Comparison of ENCODE assay signal across 27 cellular contexts in genomic region chr14:52106853-52107252, GRCh38. TPM values are rescaled to one million over a fixed set of nuclear protein-coding genes. Genes with fewer than 3 reads are reported as not detected.
DNase-seq lines count a peak whose midpoint lies in the region; ATAC-seq, FAIRE-seq and TF ChIP-seq lines count a peak whose summit lies in the region.
"Had no signal": no experiment of that assay in that cellular context is flagged by ENCODE, and none has a peak within 500 bp of the region (broad histone marks: within the 10 kb centered on the region; RNA-seq: fewer than 3 reads in every experiment).

No MANE protein-coding gene starts in this region.

- H3K79me2 ChIP-seq in hepatocyte = no peaks in the 10 kb centered on the region
- H3K79me2 ChIP-seq in osteoblast (ENCODE audit: insufficient read depth, low read length) = no peaks in the 10 kb centered on the region

- POLR2A ChIA-PET in A549 (lab: Yijun Ruan, JAX) = no interaction called here

- no peaks in the 10 kb centered on the region for H3K27me3 ChIP-seq in hepatocyte
- no peaks in the 10 kb centered on the region for H3K27me3 ChIP-seq in osteoblast (ENCODE audit: insufficient read depth, low read length)
- H3K27me3 ChIP-seq: BLaER1 treated with 17β-estradiol and CSF1 and Interleukin-3, amounts not matched to agents 10 nM and 100 nM; body of pancreas; heart left ventricle; spleen had no signal

- no peaks in the 10 kb centered on the region for H3K9me3 Mint-ChIP-seq in chondrocyte (ENCODE audit: low read depth)
- H3K9me3 Mint-ChIP-seq: activated naive CD8-positive, alpha-beta T cell treated with anti-CD3 and anti-CD28 coated beads, Interleukin-2, amount 10 ng/mL, durations not matched to agents 7 days and 5 days; naive thymus-derived CD8-positive, alpha-beta T cell had no signal

- no peak for TF ChIP-seq RAD21 in A549 (conservative IDR thresholded peaks at IDR 0.05 in 1 of 2, IDR thresholded peaks at IDR 0.05 in 1 of 2)

- TF ChIP-seq CTCF in A549 (IDR thresholded peaks at IDR 0.05) = no peak
- TF ChIP-seq CTCF in chondrocyte (IDR thresholded peaks at IDR 0.05) = no peak
- TF ChIP-seq CTCF in hepatocyte (IDR thresholded peaks at IDR 0.05; ENCODE audit: poor library complexity) = no peak
- no peak for TF ChIP-seq CTCF in osteoblast (IDR thresholded peaks at IDR 0.05; ENCODE audit: extremely low read depth, low read depth, low read length)

- H3K27me3 Mint-ChIP-seq in chondrocyte (ENCODE audit: low read depth) = no peaks in the 10 kb centered on the region
- H3K27me3 Mint-ChIP-seq: activated CD8-positive, alpha-beta memory T cell treated with anti-CD3 and anti-CD28 coated beads, Interleukin-2, amount 10 ng/mL, durations not matched to agents 7 days and 5 days had no signal

- no peaks in the 10 kb centered on the region for H3K36me3 ChIP-seq in hepatocyte (replicated peaks; ENCODE audit: insufficient read depth, low read depth)
- no peaks in the 10 kb centered on the region for H3K36me3 ChIP-seq in osteoblast (ENCODE audit: insufficient read depth, low read length)
- H3K36me3 ChIP-seq: BLaER1 treated with 17β-estradiol and CSF1 and Interleukin-3, amounts not matched to agents 10 nM and 100 nM; heart left ventricle; spleen had no signal

- H3K4me2 ChIP-seq in A549 (peak overlapping the region; percentile 67), hepatocyte (peak overlapping the region; percentile 58), osteoblast (ENCODE audit: insufficient read depth, low read length) (no peak overlapping the region)
- H3K4me2 ChIP-seq: BLaER1 treated with 17β-estradiol and CSF1 and Interleukin-3, amounts not matched to agents 10 nM and 100 nM had no signal

- H3K36me3 Mint-ChIP-seq in chondrocyte (ENCODE audit: low read depth) = no peaks in the 10 kb centered on the region
- H3K36me3 Mint-ChIP-seq: activated CD8-positive, alpha-beta memory T cell treated with anti-CD3 and anti-CD28 coated beads, Interleukin-2, amount 10 ng/mL, durations not matched to agents 7 days and 5 days; activated naive CD8-positive, alpha-beta T cell treated with anti-CD3 and anti-CD28 coated beads, Interleukin-2, amount 10 ng/mL, durations not matched to agents 7 days and 5 days; naive thymus-derived CD8-positive, alpha-beta T cell had no signal

- H3K4me3 ChIP-seq in A549 (no peak overlapping the region), hepatocyte (no peak overlapping the region), osteoblast (ENCODE audit: insufficient read depth, low read length) (no peak overlapping the region)
- H3K4me3 ChIP-seq: BLaER1 treated with 17β-estradiol and CSF1 and Interleukin-3, amounts not matched to agents 10 nM and 100 nM; body of pancreas; heart left ventricle; spleen had no signal

- no peak for TF ChIP-seq EP300 in A549 (IDR thresholded peaks at IDR 0.05)

- DNase-seq in A549 (ENCODE audit: low read depth in 1 of 2, low spot score in 1 of 2) (peak in 1 of 2 experiments; percentile 2), chondrocyte (ENCODE audit: low spot score) (no peak), hepatocyte (ENCODE audit: low spot score) (no peak), osteoblast (ENCODE audit: insufficient read length, low spot score, missing footprints) (no peak), 8988T (no peak), NCI-H748 treated with DMSO at 0.1 percent for 48 hours (lab: John Stamatoyannopoulos, UW) (no peak)
- no peak for DNase-seq in activated naive CD4-positive, alpha-beta T cell (lab: John Stamatoyannopoulos, UW)
- DNase-seq: activated CD4-positive, alpha-beta T cell treated with anti-CD3 and anti-CD28 coated beads for 48 hours; activated CD8-positive, alpha-beta memory T cell treated with anti-CD3 and anti-CD28 coated beads, Interleukin-2, amount 10 ng/mL, durations not matched to agents 7 days and 5 days; activated naive CD8-positive, alpha-beta T cell treated with anti-CD3 and anti-CD28 coated beads, Interleukin-2, amount 10 ng/mL, durations not matched to agents 7 days and 5 days; body of pancreas; heart left ventricle; mammary epithelial cell; naive thymus-derived CD8-positive, alpha-beta T cell; NCI-H1436; NCI-H2171; NCI-H69; spleen; stimulated activated CD4-positive, alpha-beta T cell treated with anti-CD3 and anti-CD28 coated beads, Interleukin-4, amount 100 ng/mL, for 4 hours; SW 1271 had no signal

- H3K9me2 ChIP-seq in hepatocyte (replicated peaks; ENCODE audit: insufficient read depth) = no peaks in the 10 kb centered on the region

- WGBS in A549 (ENCODE audit: missing lambda C conversion rate) = 24% methylated on average over 5 of the region's 5 CpGs
- WGBS in hepatocyte (ENCODE audit: low lambda C conversion rate, missing lambda C conversion rate) = 24% methylated on average over 5 of the region's 5 CpGs

- ATAC-seq in A549 (peak in 1 of 2 experiments; percentile 56; a peak in 3 of 6 replicates), HG02884 (IDR thresholded peaks at IDR 0.05; ENCODE audit: unreplicated experiment) (no peak)
- ATAC-seq: activated CD8-positive, alpha-beta memory T cell treated with anti-CD3 and anti-CD28 coated beads, Interleukin-2, amount 10 ng/mL, durations not matched to agents 7 days and 5 days; body of pancreas; naive thymus-derived CD8-positive, alpha-beta T cell had no signal

- H4K20me1 ChIP-seq in hepatocyte (ENCODE audit: insufficient read depth, poor library complexity, severe bottlenecking) (no peaks in the 10 kb centered on the region), osteoblast (ENCODE audit: insufficient read depth, low read length) (no peaks in the 10 kb centered on the region)
- H4K20me1 ChIP-seq: BLaER1 treated with 17β-estradiol and CSF1 and Interleukin-3, amounts not matched to agents 10 nM and 100 nM had no signal

- no peak overlapping the region for H3K4me3 Mint-ChIP-seq in chondrocyte (ENCODE audit: unreplicated experiment)
- H3K4me3 Mint-ChIP-seq: activated CD8-positive, alpha-beta memory T cell treated with anti-CD3 and anti-CD28 coated beads, Interleukin-2, amount 10 ng/mL, durations not matched to agents 7 days and 5 days; activated naive CD8-positive, alpha-beta T cell treated with anti-CD3 and anti-CD28 coated beads, Interleukin-2, amount 10 ng/mL, durations not matched to agents 7 days and 5 days; naive thymus-derived CD8-positive, alpha-beta T cell had no signal

- no peaks in the 10 kb centered on the region for H3K9me3 ChIP-seq in A549
- no peaks in the 10 kb centered on the region for H3K9me3 ChIP-seq in hepatocyte (ENCODE audit: low read depth)
- no peaks in the 10 kb centered on the region for H3K9me3 ChIP-seq in osteoblast (ENCODE audit: low read depth, low read length)
- H3K9me3 ChIP-seq: body of pancreas, heart left ventricle, spleen had no signal

- H3K27ac ChIP-seq in A549 (peak overlapping the region; percentile 56 to 70; a peak in 5 of 6 replicates), hepatocyte (peak overlapping the region; percentile 50), osteoblast (ENCODE audit: low read depth, low read length) (no peak overlapping the region)
- H3K27ac ChIP-seq: BLaER1 treated with 17β-estradiol and CSF1 and Interleukin-3, amounts not matched to agents 10 nM and 100 nM; body of pancreas; HL-60; spleen had no signal

- no peak for FAIRE-seq in A549 (lab: Jason Lieb, UNC)
- FAIRE-seq: A204.1, colon, urothelium cell line had no signal

- H3K4me1 ChIP-seq in A549 (peaks cover 31% of the 10 kb centered on the region), hepatocyte (ENCODE audit: insufficient read depth) (peaks cover 18% of the 10 kb centered on the region), osteoblast (ENCODE audit: insufficient read depth, low read length) (peaks cover 19% of the 10 kb centered on the region)
- H3K4me1 ChIP-seq: BLaER1 treated with 17β-estradiol and CSF1 and Interleukin-3, amounts not matched to agents 10 nM and 100 nM; spleen had no signal

- H3K27ac Mint-ChIP-seq in chondrocyte (ENCODE audit: unreplicated experiment) = peak overlapping the region; percentile 22
- H3K27ac Mint-ChIP-seq: activated CD8-positive, alpha-beta memory T cell treated with anti-CD3 and anti-CD28 coated beads, Interleukin-2, amount 10 ng/mL, durations not matched to agents 7 days and 5 days; activated naive CD8-positive, alpha-beta T cell treated with anti-CD3 and anti-CD28 coated beads, Interleukin-2, amount 10 ng/mL, durations not matched to agents 7 days and 5 days had no signal

- CTCF ChIA-PET in A549 (lab: Yijun Ruan, JAX) = interaction anchor here (1.1 to 1.7 kb wide), 3 partner anchors 25 to 111 kb away, joined by 4 to 10 read pairs (median 7); no protein-coding TSS in a partner anchor

- TF ChIP-seq POLR2A in A549 (IDR thresholded peaks at IDR 0.05; ENCODE audit: low read length) = no peak

- H3K4me1 Mint-ChIP-seq in chondrocyte (ENCODE audit: low read depth) = peaks cover 52% of the 10 kb centered on the region
- H3K4me1 Mint-ChIP-seq: activated CD8-positive, alpha-beta memory T cell treated with anti-CD3 and anti-CD28 coated beads, Interleukin-2, amount 10 ng/mL, durations not matched to agents 7 days and 5 days; activated naive CD8-positive, alpha-beta T cell treated with anti-CD3 and anti-CD28 coated beads, Interleukin-2, amount 10 ng/mL, durations not matched to agents 7 days and 5 days had no signal

- H2AFZ ChIP-seq in hepatocyte (peak overlapping the region; percentile 34), osteoblast (ENCODE audit: low read length) (peak overlapping the region; percentile 75)

TF ChIP-seq in A549, 52 proteins besides CTCF, POLR2A, EP300 and RAD21 (continues in another document):
- no peak for TF ChIP-seq GATA3 (IDR thresholded peaks at IDR 0.05; ENCODE audit: borderline replicate concordance)
- no peak for TF ChIP-seq EHMT2 (IDR thresholded peaks at IDR 0.05; ENCODE audit: low read depth)
- TF ChIP-seq JUN (IDR thresholded peaks at IDR 0.05) = no peak
- TF ChIP-seq NFE2L2 (conservative IDR thresholded peaks at IDR 0.05; ENCODE audit: low read length) = no peak
- TF ChIP-seq EHF (CRISPR knock-in tag; IDR thresholded peaks at IDR 0.05) = no peak
- TF ChIP-seq FOSL2 (IDR thresholded peaks at IDR 0.05) = no peak
- TF ChIP-seq FOSL2 (CRISPR knock-in tag; IDR thresholded peaks at IDR 0.05) = no peak

RNA-seq across cellular contexts. Expression of gene NID2, which starts 38.0 kb away (rescaled TPM):
- 7.3 and 10.3 TPM in 2 replicates for polyA plus RNA-seq in A549 (2011; rRNA removed)
- polyA plus RNA-seq in A549 (2012; cell fraction: cytosol; rRNA removed) = 1.8 and 2.0 TPM in 2 replicates
- polyA plus RNA-seq in A549 (2012; cell fraction: nucleus; rRNA removed) = 7.0 and 7.2 TPM in 2 replicates
- 18.9 to 23.3 TPM (median 20.6 TPM) in 3 replicates for polyA plus RNA-seq in A549 (2017; fragmentation: RNase III; extraction: RNeasy Plus Mini Kit Qiagen cat#74134 plus additional on column Dnase treatment)
- polyA minus RNA-seq in A549 (2011; rRNA and poly(A)+ RNA removed) = 7.8 and 7.9 TPM in 2 replicates
- 49.4 to 67.8 TPM (median 51.6 TPM) in 3 replicates for total RNA-seq in chondrocyte
- 43.1 and 52.8 TPM in 2 replicates for total RNA-seq in hepatocyte
- 60.4 and 65.7 TPM in 2 replicates for polyA plus RNA-seq in hepatocyte
- 138 and 141 TPM in 2 replicates for total RNA-seq in osteoblast
- total RNA-seq: MCF 10A; naive thymus-derived CD8-positive, alpha-beta T cell had no signal
